1 cellular context compared by ENCODE assay signal in genomic region chr20:36754656-36755222, GRCh38.
TF ChIP-seq lines count a peak whose summit lies in the region.

No MANE protein-coding gene starts in this region.

TF ChIP-seq in HepG2, 621 proteins besides CTCF, POLR2A, EP300 and RAD21 (continued from another document and continues in another):
- TF ChIP-seq ZNF234 (CRISPR knock-in tag; conservative IDR thresholded peaks at IDR 0.05) (no peak), THAP11 (CRISPR knock-in tag; IDR thresholded peaks at IDR 0.05) (peak; percentile 72), TGIF2 (CRISPR knock-in tag; IDR thresholded peaks at IDR 0.05) (no peak), SP1 (IDR thresholded peaks at IDR 0.05) (no peak), SP1 (CRISPR knock-in tag; IDR thresholded peaks at IDR 0.05) (no peak), UBTF (CRISPR knock-in tag; IDR thresholded peaks at IDR 0.05) (no peak), ZNF691 (CRISPR knock-in tag; IDR thresholded peaks at IDR 0.05; ENCODE audit: borderline replicate concordance, low read depth) (peak; percentile 65; the same call in 1 of the 2 replicates), ZSCAN29 (CRISPR knock-in tag; conservative IDR thresholded peaks at IDR 0.05) (0 out of 2 replicates have a peak, but pooled peaks have one; percentile 64), ERF (CRISPR knock-in tag; IDR thresholded peaks at IDR 0.05) (peak; percentile 84), ZNF609 (CRISPR knock-in tag; IDR thresholded peaks at IDR 0.05; ENCODE audit: borderline replicate concordance) (peak; percentile 50; the same call in 1 of the 2 replicates), HIC2 (CRISPR knock-in tag; IDR thresholded peaks at IDR 0.05; ENCODE audit: low read depth) (no peak), TSC22D2 (CRISPR knock-in tag; IDR thresholded peaks at IDR 0.05; ENCODE audit: borderline replicate concordance) (0 out of 2 replicates have a peak, but pooled peaks have one; percentile 37), ZNF383 (CRISPR knock-in tag; IDR thresholded peaks at IDR 0.05; ENCODE audit: borderline replicate concordance) (0 out of 2 replicates have a peak, but pooled peaks have one; percentile 66), RBM22 (optimal IDR thresholded peaks at IDR 0.05; ENCODE audit: low read length) (peak; percentile 22), KMT2B (CRISPR knock-in tag; IDR thresholded peaks at IDR 0.05) (no peak), ZSCAN9 (CRISPR knock-in tag; IDR thresholded peaks at IDR 0.05; ENCODE audit: borderline replicate concordance) (peak; percentile 26; the same call in 1 of the 2 replicates), ARID4A (CRISPR knock-in tag; IDR thresholded peaks at IDR 0.05; ENCODE audit: borderline replicate concordance) (peak; percentile 36; the same call in 1 of the 2 replicates), NR3C1 (CRISPR knock-in tag; IDR thresholded peaks at IDR 0.05) (no peak), SMC3 (IDR thresholded peaks at IDR 0.05; ENCODE audit: low read length) (peak; percentile 97), CREBL2 (CRISPR knock-in tag; IDR thresholded peaks at IDR 0.05; ENCODE audit: borderline replicate concordance) (no peak), DNMT3B (CRISPR knock-in tag; conservative IDR thresholded peaks at IDR 0.05) (no peak), ZNF556 (CRISPR knock-in tag; IDR thresholded peaks at IDR 0.05; ENCODE audit: borderline replicate concordance) (peak; percentile 62; the same call in 1 of the 2 replicates), PPARG (CRISPR knock-in tag; conservative IDR thresholded peaks at IDR 0.05) (peak; percentile 65), ARID2 (CRISPR knock-in tag; IDR thresholded peaks at IDR 0.05; ENCODE audit: borderline replicate concordance) (no peak), IRF2 (CRISPR knock-in tag; IDR thresholded peaks at IDR 0.05) (peak; percentile 70; the same call in 1 of the 2 replicates), SIN3B (IDR thresholded peaks at IDR 0.05; ENCODE audit: low read length) (peak; percentile 58; the same call in 1 of the 2 replicates), ZSCAN25 (CRISPR knock-in tag; IDR thresholded peaks at IDR 0.05) (no peak), FOXC1 (CRISPR knock-in tag; IDR thresholded peaks at IDR 0.05; ENCODE audit: borderline replicate concordance) (peak; percentile 34; the same call in 1 of the 2 replicates), PAWR (CRISPR knock-in tag; IDR thresholded peaks at IDR 0.05; ENCODE audit: borderline replicate concordance) (0 out of 2 replicates have a peak, but pooled peaks have one; percentile 51), ATF2 (CRISPR knock-in tag; IDR thresholded peaks at IDR 0.05) (0 out of 2 replicates have a peak, but pooled peaks have one; percentile 35), ZNF124 (CRISPR knock-in tag; IDR thresholded peaks at IDR 0.05) (peak; percentile 75; the same call in 1 of the 2 replicates), NR2C2 (CRISPR knock-in tag; IDR thresholded peaks at IDR 0.05; ENCODE audit: borderline replicate concordance) (0 out of 2 replicates have a peak, but pooled peaks have one; percentile 32), TCF7L2 (IDR thresholded peaks at IDR 0.05; ENCODE audit: low read depth, low read length) (no peak), ZNF605 (CRISPR knock-in tag; IDR thresholded peaks at IDR 0.05) (0 out of 2 replicates have a peak, but pooled peaks have one; percentile 31), ZNF574 (CRISPR knock-in tag; IDR thresholded peaks at IDR 0.05) (no peak), ZNF274 (CRISPR knock-in tag; IDR thresholded peaks at IDR 0.05) (no peak), SAP130 (CRISPR knock-in tag; IDR thresholded peaks at IDR 0.05; ENCODE audit: low read depth) (peak; percentile 59), HINFP (CRISPR knock-in tag; IDR thresholded peaks at IDR 0.05; ENCODE audit: low read depth) (peak; percentile 78), BHLHE40 (IDR thresholded peaks at IDR 0.05; ENCODE audit: low read length) (no peak), CREB1 (IDR thresholded peaks at IDR 0.05) (no peak), CREB1 (CRISPR knock-in tag; IDR thresholded peaks at IDR 0.05) (no peak), ZNF44 (CRISPR knock-in tag; IDR thresholded peaks at IDR 0.05) (0 out of 2 replicates have a peak, but pooled peaks have one; percentile 51)
